Comparison of ENCODE assay signal across 9 cellular contexts in genomic region chrX:154374361-154375155, GRCh38. TPM values are rescaled to one million over a fixed set of nuclear protein-coding genes. Genes with fewer than 3 reads are reported as not detected.
DNase-seq lines count a peak whose midpoint lies in the region; ATAC-seq and TF ChIP-seq lines count a peak whose summit lies in the region.
"Had no signal": no experiment of that assay in that cellular context is flagged by ENCODE, and none has a peak within 500 bp of the region (broad histone marks: within the 10 kb centered on the region; RNA-seq: fewer than 3 reads in every experiment).

FLNA (minus strand) TSS chrX:154374634; CDS start chrX:154371245, 3,389 bp downstream.

- peaks cover 33% of the 10 kb centered on the region for H3K79me2 ChIP-seq in ACC112 (ENCODE audit: control insufficient read depth, insufficient read depth, low read length, unreplicated experiment)

- peaks cover 11% of the 10 kb centered on the region for H3K4me1 ChIP-seq in ACC112 (ENCODE audit: control insufficient read depth, insufficient read depth, low read length, unreplicated experiment)

- peaks cover 16% of the 10 kb centered on the region for H3K4me1 Mint-ChIP-seq in T-helper 1 cell treated with Interleukin-12 subunit alpha and Interleukin-12 subunit beta and Interleukin-4 antibody, amounts not matched to agents 30 μg/mL and 1 μg/mL, for 36 hours (ENCODE audit: low read depth)
- peaks cover 0 to 24% (median 15%) of the 10 kb centered on the region in 4 donors for H3K4me1 Mint-ChIP-seq in naive thymus-derived CD8-positive, alpha-beta T cell

- POLR2A ChIA-PET in naive thymus-derived CD8-positive, alpha-beta T cell (lab: Charles Lee): interaction anchor here (0.6 to 1.7 kb wide), 10 partner anchors 10 to 446 kb away, joined by 3 to 7 read pairs (median 4); no protein-coding TSS in a partner anchor

- peaks cover 5% of the 10 kb centered on the region; the same call in 1 of the 2 replicates for H3K36me3 ChIP-seq in ACC112 (ENCODE audit: insufficient read depth, low read length)

- peak within 1 kb of the TSS; percentile 77 for H3K4me3 ChIP-seq in ACC112 (ENCODE audit: low read depth, low read length)

- no peaks in the 10 kb centered on the region for H3K9me3 Mint-ChIP-seq in T-helper 1 cell treated with Interleukin-12 subunit alpha and Interleukin-12 subunit beta and Interleukin-4 antibody, amounts not matched to agents 30 μg/mL and 1 μg/mL, for 36 hours
- H3K9me3 Mint-ChIP-seq in naive thymus-derived CD8-positive, alpha-beta T cell: no peaks in the 10 kb centered on the region

- peak; percentile 32 for TF ChIP-seq POLR2A in GM15510 (IDR thresholded peaks at IDR 0.05; ENCODE audit: borderline replicate concordance, extremely low read depth, insufficient read length)

- peaks cover 7% of the 10 kb centered on the region for H3K36me3 Mint-ChIP-seq in T-helper 1 cell treated with Interleukin-12 subunit alpha and Interleukin-12 subunit beta and Interleukin-4 antibody, amounts not matched to agents 30 μg/mL and 1 μg/mL, for 36 hours (ENCODE audit: low read depth)
- peaks cover 0 to 2% (median 0%) of the 10 kb centered on the region in 3 donors for H3K36me3 Mint-ChIP-seq in naive thymus-derived CD8-positive, alpha-beta T cell

- H3K27ac ChIP-seq in ACC112 (ENCODE audit: low read depth, low read length): peak within 1 kb of the TSS; percentile 28
- H3K27ac ChIP-seq: HL-60 had no signal

- peak within 1 kb of the TSS; percentile 31 for H3K27ac Mint-ChIP-seq in T-helper 1 cell treated with Interleukin-12 subunit alpha and Interleukin-12 subunit beta and Interleukin-4 antibody, amounts not matched to agents 30 μg/mL and 1 μg/mL, for 36 hours
- peak within 1 kb of the TSS in 6 of 10 donors; percentile 29 to 89 (median 50) for H3K27ac Mint-ChIP-seq in naive thymus-derived CD8-positive, alpha-beta T cell

- DNase-seq in naive thymus-derived CD8-positive, alpha-beta T cell: no peak
- DNase-seq in NK-92 (lab: John Stamatoyannopoulos, UW; ENCODE audit: unreplicated experiment) (no peak), AG08396 (ENCODE audit: low spot score) (no peak)

- no peak within 1 kb of the TSS for H2AFZ ChIP-seq in ACC112 (ENCODE audit: low read length, unreplicated experiment)

- H3K4me3 Mint-ChIP-seq in T-helper 1 cell treated with Interleukin-12 subunit alpha and Interleukin-12 subunit beta and Interleukin-4 antibody, amounts not matched to agents 30 μg/mL and 1 μg/mL, for 36 hours: peak within 1 kb of the TSS; percentile 74
- H3K4me3 Mint-ChIP-seq in naive thymus-derived CD8-positive, alpha-beta T cell: peak within 1 kb of the TSS; percentile 38 to 77 (median 60)

- ATAC-seq in esophagus mucosa: no peak
- ATAC-seq in naive thymus-derived CD8-positive, alpha-beta T cell: no peak
- ATAC-seq in GM18870 (IDR thresholded peaks at IDR 0.05; ENCODE audit: unreplicated experiment): no peak

- H3K27me3 Mint-ChIP-seq in T-helper 1 cell treated with Interleukin-12 subunit alpha and Interleukin-12 subunit beta and Interleukin-4 antibody, amounts not matched to agents 30 μg/mL and 1 μg/mL, for 36 hours (ENCODE audit: low read depth): no peaks in the 10 kb centered on the region
- H3K27me3 Mint-ChIP-seq in naive thymus-derived CD8-positive, alpha-beta T cell: no peaks in the 10 kb centered on the region

- no peaks in the 10 kb centered on the region for H3K27me3 ChIP-seq in ACC112 (ENCODE audit: insufficient read depth, low read length)

RNA-seq across cellular contexts. Expression of gene FLNA, which starts in this region (rescaled TPM):
- total RNA-seq in esophagus mucosa: 417 TPM
- total RNA-seq in naive thymus-derived CD8-positive, alpha-beta T cell: 100 to 1,000 TPM; 613 to 633 TPM
- 100 to 1,000 TPM; 156 to 341 (median 169) TPM for polyA plus RNA-seq in naive thymus-derived CD8-positive, alpha-beta T cell
